7 cellular contexts compared by ENCODE assay signal in the genomic region with DNA sequence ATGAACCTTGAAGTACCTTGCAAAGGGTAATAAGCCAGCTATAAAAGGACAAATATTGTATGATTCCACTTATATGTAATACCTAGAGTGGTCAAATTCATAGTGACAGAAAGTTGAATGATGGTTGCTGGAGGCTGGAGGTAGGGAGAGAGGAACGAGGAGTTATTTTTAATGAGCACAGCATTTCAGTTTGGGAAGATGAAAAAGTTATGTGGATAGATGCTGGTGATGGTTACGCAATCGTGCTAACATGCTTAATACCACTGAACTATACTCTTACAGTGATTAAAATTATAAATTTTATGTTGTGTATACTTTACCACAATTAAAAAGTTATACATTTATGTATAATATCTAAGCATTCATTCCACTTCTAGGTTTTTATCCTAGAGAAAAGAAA.
"Had no signal": no experiment of that assay in that cellular context is flagged by ENCODE, and none has a peak within 500 bp of the region (broad histone marks: within the 10 kb centered on the region; RNA-seq: fewer than 3 reads in every experiment).

No MANE protein-coding gene starts in this region.

- H3K9ac ChIP-seq: GM23248 had no signal

- FAIRE-seq: H54 had no signal

- DNase-seq: GM23248, GOT3, H9, HCEC 1CT, KG1 had no signal

- H3K27ac ChIP-seq: GM23248, HL-60 had no signal

- H3K4me3 ChIP-seq: GM23248 had no signal

- H2AFZ ChIP-seq: GM23248 had no signal
